10 cellular contexts compared by ENCODE assay signal in genomic region chr6:35096129-35096852, GRCh38. TPM values are rescaled to one million over a fixed set of nuclear protein-coding genes. Genes with fewer than 3 reads are reported as not detected.
DNase-seq lines count a peak whose midpoint lies in the region; ATAC-seq and TF ChIP-seq lines count a peak whose summit lies in the region.
"Had no signal": no experiment of that assay in that cellular context is flagged by ENCODE, and none has a peak within 500 bp of the region (broad histone marks: within the 10 kb centered on the region; RNA-seq: fewer than 3 reads in every experiment).

No MANE protein-coding gene starts in this region.

- H3K27ac Mint-ChIP-seq in MCF 10A (ENCODE audit: low read depth, unreplicated experiment) = no peak overlapping the region
- H3K27ac Mint-ChIP-seq: stimulated activated naive CD8-positive, alpha-beta T cell treated with anti-CD3 and anti-CD28 coated beads, Interleukin-15, amount 100 ng/mL, for 72 hours had no signal

- no peaks in the 10 kb centered on the region for H3K9me3 Mint-ChIP-seq in MCF 10A (ENCODE audit: unreplicated experiment)
- H3K9me3 Mint-ChIP-seq: stimulated activated naive CD8-positive, alpha-beta T cell treated with anti-CD3 and anti-CD28 coated beads, Interleukin-15, amount 100 ng/mL, for 72 hours had no signal

- no peaks in the 10 kb centered on the region for H3K27me3 ChIP-seq in breast epithelium
- no peaks in the 10 kb centered on the region for H3K27me3 ChIP-seq in upper lobe of right lung

- H3K4me3 Mint-ChIP-seq in MCF 10A (ENCODE audit: unreplicated experiment) = no peak overlapping the region
- H3K4me3 Mint-ChIP-seq: stimulated activated naive CD8-positive, alpha-beta T cell treated with anti-CD3 and anti-CD28 coated beads, Interleukin-15, amount 100 ng/mL, for 72 hours had no signal

- H3K36me3 Mint-ChIP-seq in MCF 10A (ENCODE audit: insufficient read depth, unreplicated experiment) = no peaks in the 10 kb centered on the region

- H3K4me1 ChIP-seq in breast epithelium (no peaks in the 10 kb centered on the region), upper lobe of right lung (peaks cover 31% of the 10 kb centered on the region)

- POLR2A ChIA-PET in MCF 10A (lab: Yijun Ruan, JAX) = interaction anchor here (0.9 kb wide), 1 partner anchor 9 kb away, joined by 3 read pairs; no protein-coding TSS in a partner anchor

- H3K4me1 Mint-ChIP-seq in MCF 10A (ENCODE audit: insufficient read depth, unreplicated experiment) = peaks cover 11% of the 10 kb centered on the region
- H3K4me1 Mint-ChIP-seq: stimulated activated naive CD8-positive, alpha-beta T cell treated with anti-CD3 and anti-CD28 coated beads, Interleukin-15, amount 100 ng/mL, for 72 hours had no signal

- no peaks in the 10 kb centered on the region for H3K9me3 ChIP-seq in breast epithelium
- no peaks in the 10 kb centered on the region for H3K9me3 ChIP-seq in upper lobe of right lung

- CTCF ChIA-PET in MCF 10A (lab: Yijun Ruan, JAX) = interaction anchor here (0.6 kb wide), 1 partner anchor 49 kb away, joined by 3 read pairs; no protein-coding TSS in a partner anchor

- peak; percentile 76 for DNase-seq in MCF 10A (ENCODE audit: unreplicated experiment)
- DNase-seq in breast epithelium (ENCODE audit: low spot score in 2 of 2) = no peak
- DNase-seq in left cardiac atrium = no peak
- no peak for DNase-seq in upper lobe of right lung
- no peak for DNase-seq in cortex of kidney (lab: John Stamatoyannopoulos, UW)
- no peak for DNase-seq in CD1c-positive myeloid dendritic cell (ENCODE audit: extremely low spot score)
- DNase-seq: stimulated activated naive CD8-positive, alpha-beta T cell treated with anti-CD3 and anti-CD28 coated beads, Interleukin-15, amount 100 ng/mL, for 72 hours had no signal

- H3K27me3 Mint-ChIP-seq in MCF 10A (ENCODE audit: insufficient read depth, unreplicated experiment) = no peaks in the 10 kb centered on the region
- H3K27me3 Mint-ChIP-seq: stimulated activated naive CD8-positive, alpha-beta T cell treated with anti-CD3 and anti-CD28 coated beads, Interleukin-15, amount 100 ng/mL, for 72 hours had no signal

- H3K36me3 ChIP-seq in breast epithelium (no peaks in the 10 kb centered on the region), upper lobe of right lung (peaks cover 3% of the 10 kb centered on the region)

- ATAC-seq in SK-N-SH treated with all-trans-retinoic acid at 6 μM for 48 hours (peak; percentile 62), left cardiac atrium (peak; percentile 61 to 68), upper lobe of right lung (peak; percentile 35), HG03457 (IDR thresholded peaks at IDR 0.05; ENCODE audit: unreplicated experiment) (no peak)
- ATAC-seq: stimulated activated naive CD8-positive, alpha-beta T cell treated with anti-CD3 and anti-CD28 coated beads, Interleukin-15, amount 100 ng/mL, for 72 hours had no signal

- TF ChIP-seq CTCF in MCF 10A (IDR thresholded peaks at IDR 0.05; ENCODE audit: unreplicated experiment) (no peak), breast epithelium (IDR thresholded peaks at IDR 0.05) (no peak), upper lobe of right lung (IDR thresholded peaks at IDR 0.05) (no peak)

- no peak for TF ChIP-seq POLR2A in breast epithelium (IDR thresholded peaks at IDR 0.05)

- intact Hi-C loops in MCF 10A (cut with micrococcal nuclease) = no loop called here
- intact Hi-C loops in breast epithelium (cut with DNase I; ENCODE audit: low total_unique reads) = loop anchor here (5.0 kb wide), 1 partner anchor 1444 kb away; no protein-coding TSS in a partner anchor
- intact Hi-C loops in left cardiac atrium (cut with DNase I) = no loop called here
- intact Hi-C loops in upper lobe of right lung (cut with DNase I) = no loop called here

- H3K27ac ChIP-seq in breast epithelium = peak overlapping the region in 1 of 2 donors; percentile 26
- H3K27ac ChIP-seq in upper lobe of right lung = peak overlapping the region; percentile 49
- H3K27ac ChIP-seq: C4-2B had no signal

- BruUV-seq in MCF 10A (replicated peaks; lab: Mats Ljungman, UMichigan) = no TSS peak

- no peak overlapping the region for H3K4me3 ChIP-seq in breast epithelium
- H3K4me3 ChIP-seq in upper lobe of right lung = no peak overlapping the region

TF ChIP-seq in SK-N-SH treated with all-trans-retinoic acid at 6 μM for 48 hours, 23 proteins besides CTCF, POLR2A, EP300 and RAD21:
- TF ChIP-seq ZNF565 (CRISPR knock-in tag; conservative IDR thresholded peaks at IDR 0.05; ENCODE audit: low read depth) (no peak), GLIS3 (CRISPR knock-in tag; IDR thresholded peaks at IDR 0.05) (no peak), TCF4 (CRISPR knock-in tag; IDR thresholded peaks at IDR 0.05; ENCODE audit: borderline replicate concordance) (peak; percentile 47; the same call in 1 of the 2 replicates), TOX (CRISPR knock-in tag; IDR thresholded peaks at IDR 0.05; ENCODE audit: borderline replicate concordance) (no peak), ISL1 (CRISPR knock-in tag; IDR thresholded peaks at IDR 0.05) (peak; percentile 57), ZFP30 (CRISPR knock-in tag; IDR thresholded peaks at IDR 0.05) (no peak), CREB5 (CRISPR knock-in tag; IDR thresholded peaks at IDR 0.05; ENCODE audit: low read depth) (no peak), PATZ1 (CRISPR knock-in tag; IDR thresholded peaks at IDR 0.05; ENCODE audit: borderline replicate concordance) (no peak), SNAI2 (CRISPR knock-in tag; IDR thresholded peaks at IDR 0.05) (no peak; the same call in 1 of the 2 replicates), PPARA (CRISPR knock-in tag; IDR thresholded peaks at IDR 0.05; ENCODE audit: borderline replicate concordance) (no peak), CSDC2 (CRISPR knock-in tag; IDR thresholded peaks at IDR 0.05) (no peak)
TF ChIP-seq in SK-N-SH treated with all-trans-retinoic acid at 6 μM for 48 hours: peak in this region for 2.

RNA-seq across cellular contexts. Expression of gene TCP11, which starts 44.8 kb away (rescaled TPM):
- total RNA-seq in MCF 10A (2022) (not detected in 2 replicates), breast epithelium (under 1 TPM in 2 of 3 donors, not detected in 1; 0.32 to 0.66 TPM), left cardiac atrium (not detected), upper lobe of right lung (not detected)
